11 cellular contexts compared by ENCODE assay signal in the genomic region with DNA sequence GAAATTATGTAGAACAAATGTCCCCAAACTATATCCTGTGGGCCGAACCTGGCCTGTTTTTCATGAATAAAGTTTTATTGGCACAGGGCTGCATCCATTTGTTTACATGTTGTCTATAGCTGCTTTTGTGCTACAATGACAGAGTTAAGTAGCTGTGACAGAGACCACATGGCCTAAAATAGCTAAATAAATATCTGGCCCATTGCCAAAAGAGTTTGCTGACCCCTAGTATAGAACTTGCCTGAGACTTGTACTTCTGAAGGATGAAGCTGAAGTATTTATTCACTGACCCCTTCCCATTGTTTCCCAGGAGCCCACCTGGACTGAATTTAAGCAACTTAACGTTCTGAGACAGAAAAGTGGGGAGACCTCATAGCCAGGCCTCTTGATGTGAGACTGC.
"Had no signal": no experiment of that assay in that cellular context is flagged by ENCODE, and none has a peak within 500 bp of the region (broad histone marks: within the 10 kb centered on the region; RNA-seq: fewer than 3 reads in every experiment).

No MANE protein-coding gene starts in this region.

- H3K9me3 ChIP-seq: HAP-1 had no signal

- H3K4me3 Mint-ChIP-seq: GM23338, H9, HFFc6 had no signal

- H3K27ac Mint-ChIP-seq: GM23338, HFFc6 had no signal

- H3K36me3 ChIP-seq: HAP-1 had no signal

- H2AFZ ChIP-seq: GM23248, GM23338 had no signal

- H3K9me3 Mint-ChIP-seq: GM23338, HFFc6 had no signal

- H3K4me1 ChIP-seq: HAP-1 had no signal

- H3K4me3 ChIP-seq: GM23248, GM23338, HAP-1 had no signal

- H3K9ac ChIP-seq: GM23248 had no signal

- FAIRE-seq: H1, H54 had no signal

- H3K4me2 ChIP-seq: GM23338 had no signal

- H3K27ac ChIP-seq: GM23248 had no signal

- DNase-seq: GM23248, GOT3, H7, H9, HCEC 1CT, HFFc6 had no signal

- H3K4me1 Mint-ChIP-seq: GM23338 had no signal

- ATAC-seq: GM23338, HCT116 had no signal
